ENCODE assay signal across 8 cellular contexts in the genomic region with DNA sequence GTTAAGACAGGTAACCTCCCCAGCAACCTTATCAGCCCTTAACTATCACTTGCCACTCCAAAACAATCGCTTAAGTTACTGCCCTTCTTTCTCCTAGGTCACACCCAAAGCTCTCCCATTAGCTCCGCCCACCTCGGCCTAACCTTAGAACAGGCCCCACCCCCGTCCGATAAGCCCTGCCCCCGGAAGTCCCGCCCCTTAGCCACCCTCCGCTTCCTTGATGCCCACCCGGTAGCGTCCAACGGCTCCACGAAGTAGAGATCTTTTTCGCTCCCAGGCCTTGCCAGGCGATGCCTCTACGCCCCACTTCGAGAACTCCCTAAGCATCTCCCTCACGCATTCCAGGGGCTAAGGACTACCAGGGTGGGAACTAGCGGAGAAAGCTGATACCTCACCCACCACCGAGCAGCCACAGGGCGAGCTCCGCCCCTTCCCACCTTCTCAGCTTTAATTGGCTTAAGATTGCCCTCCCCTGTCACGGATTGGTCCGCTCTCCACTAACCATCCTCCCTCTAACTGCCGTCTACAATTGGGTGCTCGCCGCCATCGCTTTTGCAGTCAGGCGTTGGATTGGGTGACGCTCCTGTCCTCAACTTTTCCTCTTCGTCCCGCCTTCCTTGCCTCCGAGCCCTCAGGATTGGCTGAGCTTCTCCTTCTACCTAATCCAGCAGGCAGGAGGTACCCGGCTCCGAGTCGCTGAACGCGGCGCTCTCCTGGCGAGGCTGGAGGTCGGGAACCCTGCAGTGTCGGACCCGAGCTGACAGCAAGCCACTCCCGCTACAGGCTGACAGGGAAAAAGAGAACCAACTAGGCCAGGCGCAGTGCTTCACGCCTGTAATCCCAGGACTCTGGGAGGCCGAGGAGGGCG. TPM values are rescaled to one million over a fixed set of nuclear protein-coding genes. Genes with fewer than 3 reads are reported as not detected.
DNase-seq lines count a peak whose midpoint lies in the region; ATAC-seq and TF ChIP-seq lines count a peak whose summit lies in the region.

A gene (minus strand): TSS at position 425 of the 868 bp plus-strand sequence. CDS start 496 bp downstream, outside the sequence.

- H3K4me1 Mint-ChIP-seq in activated naive CD8-positive, alpha-beta T cell treated with anti-CD3 and anti-CD28 coated beads for 36 hours: peaks cover 15% of the 10 kb centered on the region

- TF ChIP-seq EP300 in ovary (IDR thresholded peaks at IDR 0.05): peak; percentile 63

- WGBS in ovary, 3 donors: 0 to 1% (median 0%) methylated on average over 47 of the region's 47 CpGs

- no peaks in the 10 kb centered on the region for H3K36me3 ChIP-seq in ovary
- peaks cover 0 to 21% (median 0%) of the 10 kb centered on the region in 3 donors for H3K36me3 ChIP-seq in tibial artery

- H3K27me3 Mint-ChIP-seq in activated naive CD8-positive, alpha-beta T cell treated with anti-CD3 and anti-CD28 coated beads for 36 hours: no peaks in the 10 kb centered on the region

- POLR2A ChIA-PET in GM10248 (lab: Yijun Ruan, JAX): interaction anchor here (0.6 to 2.6 kb wide), 20 partner anchors 8 to 180 kb away, joined by 3 to 27 read pairs (median 4); a partner anchor contains a TSS

- peak within 1 kb of the TSS; percentile 95 for H3K4me3 Mint-ChIP-seq in activated naive CD8-positive, alpha-beta T cell treated with anti-CD3 and anti-CD28 coated beads for 36 hours

- DNase-seq in GM10248 (ENCODE audit: extremely low spot score) (peak; percentile 96), NCI-H1105 (lab: John Stamatoyannopoulos, UW) (peak; percentile 99), SKM-1 treated with dmso at 0.1 percent for 144 hours (lab: John Stamatoyannopoulos, UW; ENCODE audit: unreplicated experiment) (peak; percentile 100), Right ventricle myocardium inferior (ENCODE audit: missing footprints) (peak; percentile 98), ovary (peak; percentile 94 to 98 (median 96)), tibial artery (peak; percentile 99)
- DNase-seq in activated naive CD8-positive, alpha-beta T cell treated with anti-CD3 and anti-CD28 coated beads for 36 hours: peak; percentile 95

- no peaks in the 10 kb centered on the region for H3K9me3 Mint-ChIP-seq in activated naive CD8-positive, alpha-beta T cell treated with anti-CD3 and anti-CD28 coated beads for 36 hours

- peak; percentile 81 for TF ChIP-seq POLR2A in ovary (IDR thresholded peaks at IDR 0.05)

- peaks cover 7% of the 10 kb centered on the region for H3K4me1 ChIP-seq in ovary (ENCODE audit: insufficient read depth)
- peaks cover 0 to 25% (median 18%) of the 10 kb centered on the region in 4 donors for H3K4me1 ChIP-seq in tibial artery

- intact Hi-C loops in Right ventricle myocardium inferior (cut with DNase I): loop anchor here (1.0 kb wide), 1 partner anchor 27 kb away; a partner anchor contains a TSS
- intact Hi-C loops in ovary (cut with DNase I): no loop called here
- intact Hi-C loops in tibial artery (cut with DNase I; ENCODE audit: low total_unique reads): loop anchor here (1.0 kb wide), 1 partner anchor 26 kb away; a partner anchor contains a TSS

- peak within 1 kb of the TSS; percentile 98 for H3K27ac Mint-ChIP-seq in activated naive CD8-positive, alpha-beta T cell treated with anti-CD3 and anti-CD28 coated beads for 36 hours

- TF ChIP-seq CTCF in GM10248 (IDR thresholded peaks at IDR 0.05; ENCODE audit: control extremely low read depth, extremely low read depth, low read depth, missing control alignments) (no peak), ovary (IDR thresholded peaks at IDR 0.05) (peak in 1 of 3 donors; percentile 24), tibial artery (IDR thresholded peaks at IDR 0.05) (peak in 1 of 2 experiments; percentile 41)

- CTCF ChIA-PET in GM10248 (lab: Yijun Ruan, JAX): interaction anchor here (0.8 to 5.5 kb wide), 16 partner anchors 8 to 329 kb away, joined by 3 to 46 read pairs (median 5); a partner anchor contains a TSS

- H3K4me3 ChIP-seq in ovary (peak within 1 kb of the TSS; percentile 87), tibial artery (peak within 1 kb of the TSS; percentile 62 to 66)

- no peaks in the 10 kb centered on the region for H3K9me3 ChIP-seq in ovary
- H3K9me3 ChIP-seq in tibial artery: no peaks in the 10 kb centered on the region

- ATAC-seq in HG02623 (IDR thresholded peaks at IDR 0.05; ENCODE audit: unreplicated experiment): peak; percentile 91
- peak; percentile 98 for ATAC-seq in Right ventricle myocardium inferior

- H3K27ac ChIP-seq in ovary (peak within 1 kb of the TSS; percentile 42 to 84), tibial artery (peak within 1 kb of the TSS; percentile 90 to 91)

- H3K27me3 ChIP-seq in ovary: no peaks in the 10 kb centered on the region
- H3K27me3 ChIP-seq in tibial artery: no peaks in the 10 kb centered on the region

- H3K36me3 Mint-ChIP-seq in activated naive CD8-positive, alpha-beta T cell treated with anti-CD3 and anti-CD28 coated beads for 36 hours: peaks cover 4% of the 10 kb centered on the region

RNA-seq across cellular contexts. Expression of the gene that starts here (rescaled TPM):
- 1 to 10 TPM; 4.8 to 6.3 TPM for total RNA-seq in activated naive CD8-positive, alpha-beta T cell treated with anti-CD3 and anti-CD28 coated beads for 36 hours
- 11.5 TPM for total RNA-seq in Right ventricle myocardium inferior
- total RNA-seq in ovary: 10 to 100 TPM in 4 of 7 donors, 1 to 10 TPM in 3; 4.4 to 18.2 (median 11.8) TPM
- 1 to 10 TPM; 3.5 to 4.5 TPM for polyA plus RNA-seq in ovary

Comparison
In these comparisons a context has a peak if more than half of its experiments do, and no peak if none do; other contexts are left out.
1. Peak in every context shown above with its lines: DNase-seq, ATAC-seq, H3K4me3 ChIP-seq and H3K27ac ChIP-seq.
2. intact Hi-C loops: an anchor here in Right ventricle myocardium inferior (1.0 kb wide) and tibial artery (1.0 kb wide); none called in ovary.